Comparison of ENCODE assay signal across 10 cellular contexts in genomic region chr9:73153793-73154227, GRCh38. TPM values are rescaled to one million over a fixed set of nuclear protein-coding genes. Genes with fewer than 3 reads are reported as not detected.
DNase-seq lines count a peak whose midpoint lies in the region; ATAC-seq and TF ChIP-seq lines count a peak whose summit lies in the region.
"Had no signal": no experiment of that assay in that cellular context is flagged by ENCODE, and none has a peak within 500 bp of the region (broad histone marks: within the 10 kb centered on the region; RNA-seq: fewer than 3 reads in every experiment).

No MANE protein-coding gene starts in this region.

- no peak for TF ChIP-seq CTCF in RWPE2 (IDR thresholded peaks at IDR 0.05; ENCODE audit: poor library complexity, severe bottlenecking)
- no peak for TF ChIP-seq CTCF in esophagus squamous epithelium (IDR thresholded peaks at IDR 0.05)

- DNase-seq in GM03348 (ENCODE audit: low spot score) (peak; percentile 19), RWPE2 (ENCODE audit: low spot score) (no peak), esophagus squamous epithelium (lab: John Stamatoyannopoulos, UW) (no peak), pulmonary artery endothelial cell (ENCODE audit: low read depth, low spot score) (peak; percentile 30), posterior vena cava (ENCODE audit: low spot score) (no peak), cerebellum (ENCODE audit: low spot score) (no peak), NCI-H2081 (lab: John Stamatoyannopoulos, UW) (no peak)
- DNase-seq: activated B cell treated with CpG ODN at 0.5 μM for 24 hours; stimulated activated CD4-positive, alpha-beta T cell treated with anti-CD3 and anti-CD28 coated beads, Interleukin-15, amount 100 ng/mL, for 24 hours had no signal

- H3K36me3 ChIP-seq in RWPE2 (ENCODE audit: low read depth): peaks cover 66% of the 10 kb centered on the region
- H3K36me3 ChIP-seq in esophagus squamous epithelium: peaks cover 0 to 33% (median 3%) of the 10 kb centered on the region in 3 donors

- peaks cover 7% of the 10 kb centered on the region for H3K4me1 Mint-ChIP-seq in stimulated activated memory B cell treated with anti-CD40 and anti-IgM and Interleukin-4, amounts not matched to agents 10 μg/mL and 1 μg/mL and 100 μg/mL, for 72 hours

- no peaks in the 10 kb centered on the region for H3K36me3 Mint-ChIP-seq in stimulated activated memory B cell treated with anti-CD40 and anti-IgM and Interleukin-4, amounts not matched to agents 10 μg/mL and 1 μg/mL and 100 μg/mL, for 72 hours

- WGBS in esophagus squamous epithelium, 2 donors: 15 to 16% methylated on average over 4 of the region's 4 CpGs

- H3K27ac Mint-ChIP-seq in stimulated activated memory B cell treated with anti-CD40 and anti-IgM and Interleukin-4, amounts not matched to agents 10 μg/mL and 1 μg/mL and 100 μg/mL, for 72 hours: no peak overlapping the region
- H3K27ac Mint-ChIP-seq: activated B cell treated with CpG ODN at 0.5 μM for 24 hours had no signal

- H3K4me3 ChIP-seq in RWPE2 (ENCODE audit: severe bottlenecking) (peak overlapping the region; percentile 52), esophagus squamous epithelium (peak overlapping the region; percentile 36 to 65 (median 58))

- H3K4me1 ChIP-seq in RWPE2 (ENCODE audit: insufficient read depth, poor library complexity, severe bottlenecking): peaks cover 56% of the 10 kb centered on the region
- peaks cover 19 to 76% (median 48%) of the 10 kb centered on the region in 3 donors for H3K4me1 ChIP-seq in esophagus squamous epithelium

- H3K9me3 ChIP-seq in RWPE2 (ENCODE audit: severe bottlenecking) (no peaks in the 10 kb centered on the region), esophagus squamous epithelium (no peaks in the 10 kb centered on the region)

- peak; percentile 38 for ATAC-seq in RWPE2 (ENCODE audit: low read depth)
- no peak for ATAC-seq in stimulated activated memory B cell treated with anti-CD40 and anti-IgM and Interleukin-4, amounts not matched to agents 10 μg/mL and 1 μg/mL and 100 μg/mL, for 72 hours

- no peaks in the 10 kb centered on the region for H3K9me3 Mint-ChIP-seq in stimulated activated memory B cell treated with anti-CD40 and anti-IgM and Interleukin-4, amounts not matched to agents 10 μg/mL and 1 μg/mL and 100 μg/mL, for 72 hours
- H3K9me3 Mint-ChIP-seq: activated B cell treated with CpG ODN at 0.5 μM for 24 hours had no signal

- H3K27me3 ChIP-seq in RWPE2 (ENCODE audit: insufficient read depth, poor library complexity, severe bottlenecking) (no peaks in the 10 kb centered on the region), esophagus squamous epithelium (no peaks in the 10 kb centered on the region)

- peak in 1 of 4 donors; percentile 25 for TF ChIP-seq POLR2A in esophagus squamous epithelium (IDR thresholded peaks at IDR 0.05)

- intact Hi-C loops in esophagus squamous epithelium (cut with DNase I): no loop called here
- intact Hi-C loops in posterior vena cava (cut with DNase I): no loop called here

- H3K4me3 Mint-ChIP-seq in stimulated activated memory B cell treated with anti-CD40 and anti-IgM and Interleukin-4, amounts not matched to agents 10 μg/mL and 1 μg/mL and 100 μg/mL, for 72 hours: no peak overlapping the region
- H3K4me3 Mint-ChIP-seq: activated B cell treated with CpG ODN at 0.5 μM for 24 hours had no signal

- H3K27ac ChIP-seq in RWPE2 (ENCODE audit: poor library complexity, severe bottlenecking): peak overlapping the region; percentile 96
- H3K27ac ChIP-seq in esophagus squamous epithelium: peak overlapping the region; percentile 84 to 96 (median 88)

- H3K27me3 Mint-ChIP-seq in stimulated activated memory B cell treated with anti-CD40 and anti-IgM and Interleukin-4, amounts not matched to agents 10 μg/mL and 1 μg/mL and 100 μg/mL, for 72 hours: no peaks in the 10 kb centered on the region

RNA-seq across cellular contexts. Expression of gene ANXA1, which starts 2.1 kb away (rescaled TPM):
- total RNA-seq in esophagus squamous epithelium: 1,000 to 10,000 TPM; 5,313 to 9,451 (median 7,147) TPM
- total RNA-seq in pulmonary artery endothelial cell: 472 and 750 TPM in 2 replicates
- total RNA-seq in posterior vena cava: 100 to 1,000 TPM; 331 to 533 TPM
- total RNA-seq in cerebellum: 17.8 TPM

Comparison
In these comparisons a context has a peak if more than half of its experiments do, and no peak if none do; other contexts are left out.
1. DNase-seq: peak in GM03348 (single experiment) and pulmonary artery endothelial cell (single experiment); none in RWPE2 (single experiment), esophagus squamous epithelium (single experiment), posterior vena cava (single experiment), cerebellum (single experiment) and NCI-H2081 (0 of 2).
2. RNA of gene ANXA1, which starts 2.1 kb away (total RNA-seq): 5,313 to 9,451 TPM in esophagus squamous epithelium, 331 to 533 TPM in posterior vena cava and 472 to 750 TPM in pulmonary artery endothelial cell; 17.8 TPM in cerebellum (single experiment); every median in the first group is over 10 times any median in the second.